ENCODE assay signal across 1 cellular context in the genomic region with DNA sequence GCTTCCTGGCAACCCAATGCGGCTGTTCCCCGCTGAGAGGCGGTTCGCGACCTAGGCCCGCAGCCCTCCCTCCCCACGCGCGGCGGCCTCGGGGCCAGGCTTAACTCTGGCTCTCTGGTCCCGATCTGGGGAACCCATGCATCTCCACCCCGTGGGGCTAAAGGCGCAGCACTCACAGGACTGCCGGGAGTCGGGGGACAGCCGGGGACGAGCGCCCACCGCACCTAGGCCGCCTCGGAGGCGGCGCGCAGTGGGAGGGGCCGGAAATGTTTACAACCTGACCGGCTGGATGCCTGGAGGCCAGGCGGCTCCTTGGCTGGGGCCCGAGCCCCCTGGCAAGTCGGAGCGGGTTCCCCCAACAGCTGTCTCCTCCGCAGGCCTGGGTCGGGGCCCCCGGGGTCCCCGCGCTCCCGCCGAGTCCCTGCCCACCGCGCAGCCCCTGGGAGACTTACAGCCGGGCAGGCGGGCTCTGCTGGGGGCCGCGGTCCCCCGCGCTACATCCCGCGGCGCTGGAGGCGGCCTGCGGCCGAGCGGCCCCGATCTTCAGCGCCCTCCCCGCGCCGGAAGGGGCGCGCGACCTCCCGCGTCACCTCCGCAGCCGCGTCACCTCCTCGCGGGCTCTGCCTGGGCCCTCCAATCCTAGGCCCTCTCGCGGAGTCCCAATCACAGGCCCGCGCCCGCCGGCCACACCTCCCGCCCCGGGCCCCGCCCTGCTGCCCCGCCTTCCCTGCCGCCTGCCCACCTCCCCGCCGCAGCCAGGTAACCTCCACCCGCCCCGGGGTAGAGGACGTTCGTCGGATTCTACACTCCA.
TF ChIP-seq lines count a peak whose summit lies in the region.

A gene with protein sequence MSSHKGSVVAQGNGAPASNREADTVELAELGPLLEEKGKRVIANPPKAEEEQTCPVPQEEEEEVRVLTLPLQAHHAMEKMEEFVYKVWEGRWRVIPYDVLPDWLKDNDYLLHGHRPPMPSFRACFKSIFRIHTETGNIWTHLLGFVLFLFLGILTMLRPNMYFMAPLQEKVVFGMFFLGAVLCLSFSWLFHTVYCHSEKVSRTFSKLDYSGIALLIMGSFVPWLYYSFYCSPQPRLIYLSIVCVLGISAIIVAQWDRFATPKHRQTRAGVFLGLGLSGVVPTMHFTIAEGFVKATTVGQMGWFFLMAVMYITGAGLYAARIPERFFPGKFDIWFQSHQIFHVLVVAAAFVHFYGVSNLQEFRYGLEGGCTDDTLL (minus strand): TSS at position 580 of the 811 bp plus-strand sequence. CDS start 7,242 bp downstream, outside the sequence.

TF ChIP-seq in GM12878, 131 proteins besides CTCF, POLR2A, EP300 and RAD21 (continued from another document and continues in another):
- TF ChIP-seq LARP7 (IDR thresholded peaks at IDR 0.05) (peak; percentile 91), POLR2AphosphoS2 (IDR thresholded peaks at IDR 0.05; ENCODE audit: low read depth, low read length) (peak; percentile 80), STAT1 (conservative IDR thresholded peaks at IDR 0.05) (no peak), RB1 (IDR thresholded peaks at IDR 0.05; ENCODE audit: borderline replicate concordance) (peak; percentile 59; the same call in 1 of the 2 replicates), BACH1 (IDR thresholded peaks at IDR 0.05; ENCODE audit: borderline replicate concordance) (peak; percentile 80; the same call in 1 of the 2 replicates), IKZF1 (conservative IDR thresholded peaks at IDR 0.05) (peak; percentile 68), WRNIP1 (IDR thresholded peaks at IDR 0.05; ENCODE audit: borderline replicate concordance, low read depth, low read length) (no peak), SMARCA5 (IDR thresholded peaks at IDR 0.05) (peak; percentile 73; the same call in 1 of the 2 replicates), TARDBP (IDR thresholded peaks at IDR 0.05; ENCODE audit: borderline replicate concordance) (no peak), BCL11A (IDR thresholded peaks at IDR 0.05; ENCODE audit: low read depth, low read length) (no peak), HDAC6 (IDR thresholded peaks at IDR 0.05; ENCODE audit: unreplicated experiment) (no peak), RUNX3 (IDR thresholded peaks at IDR 0.05; ENCODE audit: low read length) (peak; percentile 15; the same call in 1 of the 2 replicates), GATAD2B (conservative IDR thresholded peaks at IDR 0.05; ENCODE audit: low read depth) (peak; percentile 73), POU2F2 (IDR thresholded peaks at IDR 0.05; ENCODE audit: borderline replicate concordance, low read depth, low read length) (peak; percentile 57; the same call in 1 of the 3 replicates), CHD1 (IDR thresholded peaks at IDR 0.05; ENCODE audit: low read depth, low read length) (no peak), ZSCAN29 (IDR thresholded peaks at IDR 0.05) (no peak), SPI1 (IDR thresholded peaks at IDR 0.05; ENCODE audit: borderline replicate concordance, insufficient read depth, low read depth, low read length) (no peak), RCOR1 (conservative IDR thresholded peaks at IDR 0.05; ENCODE audit: low read depth, low read length) (no peak), ZZZ3 (IDR thresholded peaks at IDR 0.05; ENCODE audit: control insufficient read depth, insufficient read length, low read depth) (no peak), MTA3 (IDR thresholded peaks at IDR 0.05; ENCODE audit: borderline replicate concordance, low read length) (no peak), IRF4 (IDR thresholded peaks at IDR 0.05; ENCODE audit: low read depth, low read length) (no peak), SRF (IDR thresholded peaks at IDR 0.05; ENCODE audit: low read depth in 2 of 2, low read length in 2 of 2) (no peak), HCFC1 (IDR thresholded peaks at IDR 0.05; ENCODE audit: low read length) (peak; percentile 49; the same call in 1 of the 2 replicates), KDM1A (IDR thresholded peaks at IDR 0.05; ENCODE audit: borderline replicate concordance) (no peak), POLR2AphosphoS5 (IDR thresholded peaks at IDR 0.05; ENCODE audit: low read length) (peak; percentile 79), CHD2 (IDR thresholded peaks at IDR 0.05; ENCODE audit: borderline replicate concordance, low read depth, low read length) (peak; percentile 66), CBFB (IDR thresholded peaks at IDR 0.05; ENCODE audit: low read depth) (no peak), SREBF2 (IDR thresholded peaks at IDR 0.05; ENCODE audit: low read length) (no peak), PAX8 (IDR thresholded peaks at IDR 0.05) (no peak), TAF1 (IDR thresholded peaks at IDR 0.05; ENCODE audit: borderline replicate concordance, low read depth, low read length) (peak; percentile 57; the same call in 1 of the 2 replicates), BMI1 (IDR thresholded peaks at IDR 0.05; ENCODE audit: borderline replicate concordance) (no peak), NR2F1 (conservative IDR thresholded peaks at IDR 0.05) (peak; percentile 85), RAD51 (IDR thresholded peaks at IDR 0.05) (no peak), SMC3 (IDR thresholded peaks at IDR 0.05; ENCODE audit: borderline replicate concordance, low read length) (no peak), BHLHE40 (IDR thresholded peaks at IDR 0.05; ENCODE audit: borderline replicate concordance in 1 of 2, low read depth in 2 of 2, low read length in 1 of 2) (peak in 1 of 2 experiments; percentile 53; a peak in 1 of 4 replicates)
- TF ChIP-seq, protein P1, sequence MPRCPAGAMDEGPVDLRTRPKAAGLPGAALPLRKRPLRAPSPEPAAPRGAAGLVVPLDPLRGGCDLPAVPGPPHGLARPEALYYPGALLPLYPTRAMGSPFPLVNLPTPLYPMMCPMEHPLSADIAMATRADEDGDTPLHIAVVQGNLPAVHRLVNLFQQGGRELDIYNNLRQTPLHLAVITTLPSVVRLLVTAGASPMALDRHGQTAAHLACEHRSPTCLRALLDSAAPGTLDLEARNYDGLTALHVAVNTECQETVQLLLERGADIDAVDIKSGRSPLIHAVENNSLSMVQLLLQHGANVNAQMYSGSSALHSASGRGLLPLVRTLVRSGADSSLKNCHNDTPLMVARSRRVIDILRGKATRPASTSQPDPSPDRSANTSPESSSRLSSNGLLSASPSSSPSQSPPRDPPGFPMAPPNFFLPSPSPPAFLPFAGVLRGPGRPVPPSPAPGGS (IDR thresholded peaks at IDR 0.05; ENCODE audit: borderline replicate concordance, insufficient read depth, low read depth, low read length, poor library complexity, severe bottlenecking): no peak
- TF ChIP-seq, protein P2, sequence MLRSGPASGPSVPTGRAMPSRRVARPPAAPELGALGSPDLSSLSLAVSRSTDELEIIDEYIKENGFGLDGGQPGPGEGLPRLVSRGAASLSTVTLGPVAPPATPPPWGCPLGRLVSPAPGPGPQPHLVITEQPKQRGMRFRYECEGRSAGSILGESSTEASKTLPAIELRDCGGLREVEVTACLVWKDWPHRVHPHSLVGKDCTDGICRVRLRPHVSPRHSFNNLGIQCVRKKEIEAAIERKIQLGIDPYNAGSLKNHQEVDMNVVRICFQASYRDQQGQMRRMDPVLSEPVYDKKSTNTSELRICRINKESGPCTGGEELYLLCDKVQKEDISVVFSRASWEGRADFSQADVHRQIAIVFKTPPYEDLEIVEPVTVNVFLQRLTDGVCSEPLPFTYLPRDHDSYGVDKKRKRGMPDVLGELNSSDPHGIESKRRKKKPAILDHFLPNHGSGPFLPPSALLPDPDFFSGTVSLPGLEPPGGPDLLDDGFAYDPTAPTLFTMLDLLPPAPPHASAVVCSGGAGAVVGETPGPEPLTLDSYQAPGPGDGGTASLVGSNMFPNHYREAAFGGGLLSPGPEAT (IDR thresholded peaks at IDR 0.05; ENCODE audit: low read depth): no peak
- TF ChIP-seq, protein P3, sequence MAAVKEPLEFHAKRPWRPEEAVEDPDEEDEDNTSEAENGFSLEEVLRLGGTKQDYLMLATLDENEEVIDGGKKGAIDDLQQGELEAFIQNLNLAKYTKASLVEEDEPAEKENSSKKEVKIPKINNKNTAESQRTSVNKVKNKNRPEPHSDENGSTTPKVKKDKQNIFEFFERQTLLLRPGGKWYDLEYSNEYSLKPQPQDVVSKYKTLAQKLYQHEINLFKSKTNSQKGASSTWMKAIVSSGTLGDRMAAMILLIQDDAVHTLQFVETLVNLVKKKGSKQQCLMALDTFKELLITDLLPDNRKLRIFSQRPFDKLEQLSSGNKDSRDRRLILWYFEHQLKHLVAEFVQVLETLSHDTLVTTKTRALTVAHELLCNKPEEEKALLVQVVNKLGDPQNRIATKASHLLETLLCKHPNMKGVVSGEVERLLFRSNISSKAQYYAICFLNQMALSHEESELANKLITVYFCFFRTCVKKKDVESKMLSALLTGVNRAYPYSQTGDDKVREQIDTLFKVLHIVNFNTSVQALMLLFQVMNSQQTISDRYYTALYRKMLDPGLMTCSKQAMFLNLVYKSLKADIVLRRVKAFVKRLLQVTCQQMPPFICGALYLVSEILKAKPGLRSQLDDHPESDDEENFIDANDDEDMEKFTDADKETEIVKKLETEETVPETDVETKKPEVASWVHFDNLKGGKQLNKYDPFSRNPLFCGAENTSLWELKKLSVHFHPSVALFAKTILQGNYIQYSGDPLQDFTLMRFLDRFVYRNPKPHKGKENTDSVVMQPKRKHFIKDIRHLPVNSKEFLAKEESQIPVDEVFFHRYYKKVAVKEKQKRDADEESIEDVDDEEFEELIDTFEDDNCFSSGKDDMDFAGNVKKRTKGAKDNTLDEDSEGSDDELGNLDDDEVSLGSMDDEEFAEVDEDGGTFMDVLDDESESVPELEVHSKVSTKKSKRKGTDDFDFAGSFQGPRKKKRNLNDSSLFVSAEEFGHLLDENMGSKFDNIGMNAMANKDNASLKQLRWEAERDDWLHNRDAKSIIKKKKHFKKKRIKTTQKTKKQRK (IDR thresholded peaks at IDR 0.05; ENCODE audit: low read depth, low read length): no peak
- TF ChIP-seq, protein P4, sequence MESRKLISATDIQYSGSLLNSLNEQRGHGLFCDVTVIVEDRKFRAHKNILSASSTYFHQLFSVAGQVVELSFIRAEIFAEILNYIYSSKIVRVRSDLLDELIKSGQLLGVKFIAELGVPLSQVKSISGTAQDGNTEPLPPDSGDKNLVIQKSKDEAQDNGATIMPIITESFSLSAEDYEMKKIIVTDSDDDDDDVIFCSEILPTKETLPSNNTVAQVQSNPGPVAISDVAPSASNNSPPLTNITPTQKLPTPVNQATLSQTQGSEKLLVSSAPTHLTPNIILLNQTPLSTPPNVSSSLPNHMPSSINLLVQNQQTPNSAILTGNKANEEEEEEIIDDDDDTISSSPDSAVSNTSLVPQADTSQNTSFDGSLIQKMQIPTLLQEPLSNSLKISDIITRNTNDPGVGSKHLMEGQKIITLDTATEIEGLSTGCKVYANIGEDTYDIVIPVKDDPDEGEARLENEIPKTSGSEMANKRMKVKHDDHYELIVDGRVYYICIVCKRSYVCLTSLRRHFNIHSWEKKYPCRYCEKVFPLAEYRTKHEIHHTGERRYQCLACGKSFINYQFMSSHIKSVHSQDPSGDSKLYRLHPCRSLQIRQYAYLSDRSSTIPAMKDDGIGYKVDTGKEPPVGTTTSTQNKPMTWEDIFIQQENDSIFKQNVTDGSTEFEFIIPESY (IDR thresholded peaks at IDR 0.05): no peak
- TF ChIP-seq, protein P5, sequence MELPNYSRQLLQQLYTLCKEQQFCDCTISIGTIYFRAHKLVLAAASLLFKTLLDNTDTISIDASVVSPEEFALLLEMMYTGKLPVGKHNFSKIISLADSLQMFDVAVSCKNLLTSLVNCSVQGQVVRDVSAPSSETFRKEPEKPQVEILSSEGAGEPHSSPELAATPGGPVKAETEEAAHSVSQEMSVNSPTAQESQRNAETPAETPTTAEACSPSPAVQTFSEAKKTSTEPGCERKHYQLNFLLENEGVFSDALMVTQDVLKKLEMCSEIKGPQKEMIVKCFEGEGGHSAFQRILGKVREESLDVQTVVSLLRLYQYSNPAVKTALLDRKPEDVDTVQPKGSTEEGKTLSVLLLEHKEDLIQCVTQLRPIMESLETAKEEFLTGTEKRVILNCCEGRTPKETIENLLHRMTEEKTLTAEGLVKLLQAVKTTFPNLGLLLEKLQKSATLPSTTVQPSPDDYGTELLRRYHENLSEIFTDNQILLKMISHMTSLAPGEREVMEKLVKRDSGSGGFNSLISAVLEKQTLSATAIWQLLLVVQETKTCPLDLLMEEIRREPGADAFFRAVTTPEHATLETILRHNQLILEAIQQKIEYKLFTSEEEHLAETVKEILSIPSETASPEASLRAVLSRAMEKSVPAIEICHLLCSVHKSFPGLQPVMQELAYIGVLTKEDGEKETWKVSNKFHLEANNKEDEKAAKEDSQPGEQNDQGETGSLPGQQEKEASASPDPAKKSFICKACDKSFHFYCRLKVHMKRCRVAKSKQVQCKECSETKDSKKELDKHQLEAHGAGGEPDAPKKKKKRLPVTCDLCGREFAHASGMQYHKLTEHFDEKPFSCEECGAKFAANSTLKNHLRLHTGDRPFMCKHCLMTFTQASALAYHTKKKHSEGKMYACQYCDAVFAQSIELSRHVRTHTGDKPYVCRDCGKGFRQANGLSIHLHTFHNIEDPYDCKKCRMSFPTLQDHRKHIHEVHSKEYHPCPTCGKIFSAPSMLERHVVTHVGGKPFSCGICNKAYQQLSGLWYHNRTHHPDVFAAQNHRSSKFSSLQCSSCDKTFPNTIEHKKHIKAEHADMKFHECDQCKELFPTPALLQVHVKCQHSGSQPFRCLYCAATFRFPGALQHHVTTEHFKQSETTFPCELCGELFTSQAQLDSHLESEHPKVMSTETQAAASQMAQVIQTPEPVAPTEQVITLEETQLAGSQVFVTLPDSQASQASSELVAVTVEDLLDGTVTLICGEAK (IDR thresholded peaks at IDR 0.05; ENCODE audit: borderline replicate concordance): no peak
- TF ChIP-seq, protein P6, sequence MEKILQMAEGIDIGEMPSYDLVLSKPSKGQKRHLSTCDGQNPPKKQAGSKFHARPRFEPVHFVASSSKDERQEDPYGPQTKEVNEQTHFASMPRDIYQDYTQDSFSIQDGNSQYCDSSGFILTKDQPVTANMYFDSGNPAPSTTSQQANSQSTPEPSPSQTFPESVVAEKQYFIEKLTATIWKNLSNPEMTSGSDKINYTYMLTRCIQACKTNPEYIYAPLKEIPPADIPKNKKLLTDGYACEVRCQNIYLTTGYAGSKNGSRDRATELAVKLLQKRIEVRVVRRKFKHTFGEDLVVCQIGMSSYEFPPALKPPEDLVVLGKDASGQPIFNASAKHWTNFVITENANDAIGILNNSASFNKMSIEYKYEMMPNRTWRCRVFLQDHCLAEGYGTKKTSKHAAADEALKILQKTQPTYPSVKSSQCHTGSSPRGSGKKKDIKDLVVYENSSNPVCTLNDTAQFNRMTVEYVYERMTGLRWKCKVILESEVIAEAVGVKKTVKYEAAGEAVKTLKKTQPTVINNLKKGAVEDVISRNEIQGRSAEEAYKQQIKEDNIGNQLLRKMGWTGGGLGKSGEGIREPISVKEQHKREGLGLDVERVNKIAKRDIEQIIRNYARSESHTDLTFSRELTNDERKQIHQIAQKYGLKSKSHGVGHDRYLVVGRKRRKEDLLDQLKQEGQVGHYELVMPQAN (conservative IDR thresholded peaks at IDR 0.05): peak; percentile 91
- TF ChIP-seq, protein P7, sequence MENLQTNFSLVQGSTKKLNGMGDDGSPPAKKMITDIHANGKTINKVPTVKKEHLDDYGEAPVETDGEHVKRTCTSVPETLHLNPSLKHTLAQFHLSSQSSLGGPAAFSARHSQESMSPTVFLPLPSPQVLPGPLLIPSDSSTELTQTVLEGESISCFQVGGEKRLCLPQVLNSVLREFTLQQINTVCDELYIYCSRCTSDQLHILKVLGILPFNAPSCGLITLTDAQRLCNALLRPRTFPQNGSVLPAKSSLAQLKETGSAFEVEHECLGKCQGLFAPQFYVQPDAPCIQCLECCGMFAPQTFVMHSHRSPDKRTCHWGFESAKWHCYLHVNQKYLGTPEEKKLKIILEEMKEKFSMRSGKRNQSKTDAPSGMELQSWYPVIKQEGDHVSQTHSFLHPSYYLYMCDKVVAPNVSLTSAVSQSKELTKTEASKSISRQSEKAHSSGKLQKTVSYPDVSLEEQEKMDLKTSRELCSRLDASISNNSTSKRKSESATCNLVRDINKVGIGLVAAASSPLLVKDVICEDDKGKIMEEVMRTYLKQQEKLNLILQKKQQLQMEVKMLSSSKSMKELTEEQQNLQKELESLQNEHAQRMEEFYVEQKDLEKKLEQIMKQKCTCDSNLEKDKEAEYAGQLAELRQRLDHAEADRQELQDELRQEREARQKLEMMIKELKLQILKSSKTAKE (IDR thresholded peaks at IDR 0.05; ENCODE audit: low read depth, poor library complexity, severe bottlenecking): no peak
